ENCODE assay signal across 31 cellular contexts in the genomic region with DNA sequence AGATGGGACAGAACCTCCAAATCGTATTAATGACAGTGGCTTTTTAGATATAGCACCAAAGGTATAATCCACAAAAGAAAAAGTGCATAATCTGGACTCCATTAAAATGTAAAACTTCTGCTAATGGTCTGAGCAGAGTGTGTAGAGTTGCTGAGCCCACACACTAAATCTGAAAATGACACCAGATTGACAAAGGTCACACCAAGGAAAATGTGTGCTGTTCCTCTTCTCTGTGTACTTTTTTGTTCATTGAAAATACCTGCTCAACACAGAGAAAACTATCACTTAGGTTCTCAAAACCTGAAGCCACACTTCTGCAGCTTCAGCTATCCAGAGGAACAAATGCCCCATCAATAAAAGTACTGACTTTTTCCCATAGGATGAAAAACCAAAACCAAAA.
"Had no signal": no experiment of that assay in that cellular context is flagged by ENCODE, and none has a peak within 500 bp of the region (broad histone marks: within the 10 kb centered on the region; RNA-seq: fewer than 3 reads in every experiment).

No MANE protein-coding gene starts in this region.

- ATAC-seq: natural killer cell; psoas muscle; right cardiac atrium; sciatic nerve; stimulated activated memory B cell treated with anti-CD40 and anti-IgM and Interleukin-4, amounts not matched to agents 10 μg/mL and 1 μg/mL and 100 μg/mL, for 72 hours; upper lobe of right lung had no signal

- H3K9me3 Mint-ChIP-seq: type B pancreatic cell had no signal

- H3K27ac Mint-ChIP-seq: naive B cell; natural killer cell; nephron; neural progenitor cell; progenitor cell of endocrine pancreas; stimulated activated memory B cell treated with anti-CD40 and anti-IgM and Interleukin-4, amounts not matched to agents 10 μg/mL and 1 μg/mL and 100 μg/mL, for 72 hours; stimulated activated naive CD8-positive, alpha-beta T cell treated with anti-CD3 and anti-CD28 coated beads, Interleukin-15, Interleukin-2, amounts not matched to agents 100 ng/mL and 50 ng/mL, for 24 hours; type B pancreatic cell had no signal

- DNase-seq: naive B cell; natural killer cell; occipital lobe; ovary; posterior cingulate gyrus; psoas muscle; right cardiac atrium; spleen; stimulated activated CD4-positive, alpha-beta T cell treated with anti-CD3 and anti-CD28 coated beads, Interleukin-12 subunit alpha, Interleukin-12 subunit beta, amount 100 ng/mL, for 4 hours; stimulated activated CD4-positive, alpha-beta T cell treated with anti-CD3 and anti-CD28 coated beads, Interleukin-1b, Interleukin-23, amount 100 ng/mL, for 48 hours; stimulated activated CD4-positive, alpha-beta T cell treated with anti-CD3 and anti-CD28 coated beads, Interleukin-4, amount 100 ng/mL, for 1 hour; stimulated activated CD4-positive, alpha-beta T cell treated with anti-CD3 and anti-CD28 coated beads, Interleukin-4, amount 100 ng/mL, for 4 hours; stimulated activated CD8-positive, alpha-beta memory T cell treated with anti-CD3 and anti-CD28 coated beads, Interleukin-4, amount 100 ng/mL, for 48 hours; stimulated activated naive CD4-positive, alpha-beta T cell; substantia nigra; testis; tibial artery; transverse colon; upper lobe of right lung; uterus had no signal

- H3K27me3 Mint-ChIP-seq: progenitor cell of endocrine pancreas; stimulated activated naive CD8-positive, alpha-beta T cell treated with anti-CD3 and anti-CD28 coated beads, Interleukin-15, Interleukin-2, amounts not matched to agents 100 ng/mL and 50 ng/mL, for 24 hours; type B pancreatic cell had no signal

- H3K27ac ChIP-seq: neural progenitor cell, ovary, parathyroid adenoma, psoas muscle, skin epidermis, spleen, suprapubic skin, testis, tibial artery, transverse colon, upper lobe of right lung, uterus had no signal

- H3K36me3 ChIP-seq: neural progenitor cell, ovary, spleen, suprapubic skin, tibial artery, transverse colon, upper lobe of right lung, uterus had no signal

- H3K4me1 ChIP-seq: neural progenitor cell, parathyroid adenoma, psoas muscle, suprapubic skin, testis, transverse colon, upper lobe of right lung, uterus had no signal

- H3K4me3 Mint-ChIP-seq: naive B cell; natural killer cell; nephron; neural progenitor cell; stimulated activated memory B cell treated with anti-CD40 and anti-IgM and Interleukin-4, amounts not matched to agents 10 μg/mL and 1 μg/mL and 100 μg/mL, for 72 hours; stimulated activated naive CD8-positive, alpha-beta T cell treated with anti-CD3 and anti-CD28 coated beads, Interleukin-15, Interleukin-2, amounts not matched to agents 100 ng/mL and 50 ng/mL, for 24 hours; type B pancreatic cell had no signal

- H3K9me3 ChIP-seq: ovary, suprapubic skin, testis, transverse colon, upper lobe of right lung, uterus had no signal

- H3K4me3 ChIP-seq: neural progenitor cell, ovary, psoas muscle, skin epidermis, smooth muscle cell, spleen, suprapubic skin, testis, tibial artery, transverse colon, upper lobe of right lung, uterus had no signal

- H3K36me3 Mint-ChIP-seq: neural progenitor cell; stimulated activated memory B cell treated with anti-CD40 and anti-IgM and Interleukin-4, amounts not matched to agents 10 μg/mL and 1 μg/mL and 100 μg/mL, for 72 hours; type B pancreatic cell had no signal

- H3K4me1 Mint-ChIP-seq: naive B cell; nephron; neural progenitor cell; stimulated activated memory B cell treated with anti-CD40 and anti-IgM and Interleukin-4, amounts not matched to agents 10 μg/mL and 1 μg/mL and 100 μg/mL, for 72 hours had no signal

- H3K27me3 ChIP-seq: neural progenitor cell, ovary, spleen, suprapubic skin, testis, tibial artery, transverse colon, upper lobe of right lung, uterus had no signal
